9 cellular contexts compared by ENCODE assay signal in genomic region chr11:3164540-3165151, GRCh38. TPM values are rescaled to one million over a fixed set of nuclear protein-coding genes. Genes with fewer than 3 reads are reported as not detected.
DNase-seq lines count a peak whose midpoint lies in the region; ATAC-seq, FAIRE-seq and TF ChIP-seq lines count a peak whose summit lies in the region.
"Had no signal": no experiment of that assay in that cellular context is flagged by ENCODE, and none has a peak within 500 bp of the region (broad histone marks: within the 10 kb centered on the region; RNA-seq: fewer than 3 reads in every experiment).

No MANE protein-coding gene starts in this region.

- no peak for FAIRE-seq in GM12891 (lab: Jason Lieb, UNC)
- FAIRE-seq: colon had no signal

- no peak for TF ChIP-seq POLR2A in GM12891 (IDR thresholded peaks at IDR 0.05; ENCODE audit: low read depth, low read length)

- peaks cover 5% of the 10 kb centered on the region for H3K4me1 Mint-ChIP-seq in activated T-helper 17 cell treated with anti-CD3 and anti-CD28 coated beads, Interleukin-2, amount 50 U/mL, for 72 hours

- intact Hi-C loops in left ventricle myocardium inferior (cut with micrococcal nuclease), result no loop called here

- peak; percentile 23 for DNase-seq in GM12891 (ENCODE audit: insufficient read length, low spot score)
- peak; percentile 18 for DNase-seq in left ventricle myocardium inferior
- DNase-seq in retinal pigment epithelial cell (ENCODE audit: low read depth), result no peak
- no peak for DNase-seq in NCI-H446 (lab: John Stamatoyannopoulos, UW)
- no peak for DNase-seq in Kasumi-1 (lab: John Stamatoyannopoulos, UW)
- DNase-seq in NCI-H1417 treated with DMSO at 0.1 percent for 48 hours (lab: John Stamatoyannopoulos, UW), result no peak
- DNase-seq in kidney tubule cell (ENCODE audit: low spot score), result no peak

- no peaks in the 10 kb centered on the region for H3K9me3 ChIP-seq in left ventricle myocardium inferior (replicated peaks)

- ATAC-seq in activated T-helper 17 cell treated with anti-CD3 and anti-CD28 coated beads, Interleukin-2, amount 50 U/mL, for 72 hours (replicated peaks), result peak; percentile 20

- no peaks in the 10 kb centered on the region for H3K9me3 Mint-ChIP-seq in activated T-helper 17 cell treated with anti-CD3 and anti-CD28 coated beads, Interleukin-2, amount 50 U/mL, for 72 hours

- peak overlapping the region; percentile 93 for H3K27ac ChIP-seq in left ventricle myocardium inferior (replicated peaks)

- no peaks in the 10 kb centered on the region for H3K36me3 ChIP-seq in left ventricle myocardium inferior

- H3K36me3 Mint-ChIP-seq in activated T-helper 17 cell treated with anti-CD3 and anti-CD28 coated beads, Interleukin-2, amount 50 U/mL, for 72 hours (ENCODE audit: low read depth), result no peaks in the 10 kb centered on the region

- no peak for TF ChIP-seq CTCF in left ventricle myocardium inferior (IDR thresholded peaks at IDR 0.05; ENCODE audit: borderline replicate concordance)
- TF ChIP-seq CTCF in retinal pigment epithelial cell (conservative IDR thresholded peaks at IDR 0.05; ENCODE audit: low read depth, low read length), result no peak

- peak overlapping the region; percentile 45 for H3K4me3 Mint-ChIP-seq in activated T-helper 17 cell treated with anti-CD3 and anti-CD28 coated beads, Interleukin-2, amount 50 U/mL, for 72 hours

- H3K4me3 ChIP-seq in left ventricle myocardium inferior (peak overlapping the region; percentile 88), retinal pigment epithelial cell (ENCODE audit: low read length) (peak overlapping the region; percentile 65)

- H3K27me3 Mint-ChIP-seq in activated T-helper 17 cell treated with anti-CD3 and anti-CD28 coated beads, Interleukin-2, amount 50 U/mL, for 72 hours, result peaks cover 15% of the 10 kb centered on the region

- no peak overlapping the region for H3K27ac Mint-ChIP-seq in activated T-helper 17 cell treated with anti-CD3 and anti-CD28 coated beads, Interleukin-2, amount 50 U/mL, for 72 hours

- H3K4me1 ChIP-seq in left ventricle myocardium inferior, result peaks cover 75% of the 10 kb centered on the region

- H3K27me3 ChIP-seq in left ventricle myocardium inferior (ENCODE audit: low read depth), result no peaks in the 10 kb centered on the region

TF ChIP-seq in GM12891, 5 proteins besides CTCF, POLR2A, EP300 and RAD21:
- no peak for TF ChIP-seq SPI1 (IDR thresholded peaks at IDR 0.05; ENCODE audit: low read depth, low read length)
- TF ChIP-seq POLR2AphosphoS5 (IDR thresholded peaks at IDR 0.05; ENCODE audit: low read depth, low read length), result no peak
- TF ChIP-seq POU2F2 (IDR thresholded peaks at IDR 0.05; ENCODE audit: low read depth, low read length), result no peak
- TF ChIP-seq TAF1 (IDR thresholded peaks at IDR 0.05; ENCODE audit: low read depth, low read length), result no peak
- TF ChIP-seq PAX5 (IDR thresholded peaks at IDR 0.05; ENCODE audit: insufficient read depth, low read length, severe bottlenecking), result no peak

RNA-seq across cellular contexts. Expression of gene OSBPL5, which starts 0.5 kb away (rescaled TPM):
- not detected for polyA plus RNA-seq in GM12891 (2012; ENCODE audit: low read depth, missing spikeins)
- 1 to 10 TPM; 3.3 to 5.3 TPM for total RNA-seq in activated T-helper 17 cell treated with anti-CD3 and anti-CD28 coated beads, Interleukin-2, amount 50 U/mL, for 72 hours
- total RNA-seq in left ventricle myocardium inferior, result 11.4 TPM

RNA-seq across cellular contexts. Expression of gene MRGPRG, which starts 54.0 kb away (rescaled TPM):
- polyA plus RNA-seq in GM12891 (2012; ENCODE audit: low read depth, missing spikeins), result not detected
- total RNA-seq in activated T-helper 17 cell treated with anti-CD3 and anti-CD28 coated beads, Interleukin-2, amount 50 U/mL, for 72 hours, result not detected
- not detected for total RNA-seq in left ventricle myocardium inferior

Comparison
In these comparisons a context has a peak if more than half of its experiments do, and no peak if none do; other contexts are left out.
1. DNase-seq: peak in GM12891 (single experiment) and left ventricle myocardium inferior (single experiment); none in retinal pigment epithelial cell (single experiment), NCI-H446 (0 of 2), Kasumi-1 (0 of 2), NCI-H1417 treated with DMSO at 0.1 percent for 48 hours (single experiment) and kidney tubule cell (single experiment).